ENCODE assay signal across 26 cellular contexts in genomic region chr18:23245461-23245860, GRCh38.
"Had no signal": no experiment of that assay in that cellular context is flagged by ENCODE, and none has a peak within 500 bp of the region (broad histone marks: within the 10 kb centered on the region; RNA-seq: fewer than 3 reads in every experiment).

No MANE protein-coding gene starts in this region.

- H3K27me3 Mint-ChIP-seq: progenitor cell of endocrine pancreas; stimulated activated naive CD8-positive, alpha-beta T cell treated with anti-CD3 and anti-CD28 coated beads, Interleukin-15, amount 100 ng/mL, for 72 hours had no signal

- H3K4me1 Mint-ChIP-seq: natural killer cell had no signal

- ATAC-seq: esophagus mucosa; foreskin keratinocyte; gastroesophageal sphincter; left lobe of liver; natural killer cell; right lobe of liver; stimulated activated naive CD8-positive, alpha-beta T cell treated with anti-CD3 and anti-CD28 coated beads, Interleukin-15, amount 100 ng/mL, for 72 hours; upper lobe of right lung had no signal

- H3K27ac Mint-ChIP-seq: memory B cell, natural killer cell, progenitor cell of endocrine pancreas had no signal

- DNase-seq: dorsolateral prefrontal cortex; effector CD4-positive, alpha-beta T cell; foreskin keratinocyte; hypothalamus; kidney; natural killer cell; right lobe of liver; small intestine; stimulated activated CD4-positive, alpha-beta T cell treated with anti-CD3 and anti-CD28 coated beads, Interleukin-1b, Interleukin-23, amount 100 ng/mL, for 48 hours; stimulated activated CD4-positive, alpha-beta T cell treated with anti-CD3 and anti-CD28 coated beads, Interleukin-4, amount 100 ng/mL, for 1 hour; stimulated activated CD8-positive, alpha-beta memory T cell treated with anti-CD3 and anti-CD28 coated beads, Interleukin-4, amount 100 ng/mL, for 48 hours; stimulated activated naive CD4-positive, alpha-beta T cell; stimulated activated naive CD8-positive, alpha-beta T cell treated with anti-CD3 and anti-CD28 coated beads, Interleukin-15, amount 100 ng/mL, for 72 hours; transverse colon; upper lobe of right lung; uterus had no signal

- H3K9ac ChIP-seq: parathyroid adenoma had no signal

- H3K4me1 ChIP-seq: gastroesophageal sphincter, parathyroid adenoma, transverse colon, uterus had no signal

- H3K36me3 ChIP-seq: neutrophil, transverse colon, upper lobe of right lung, uterus had no signal

- H3K36me3 Mint-ChIP-seq: memory B cell, natural killer cell had no signal

- H3K4me3 ChIP-seq: dorsolateral prefrontal cortex, gastroesophageal sphincter, lung, right lobe of liver, suprapubic skin, transverse colon, upper lobe of right lung, uterus had no signal

- H3K9me3 Mint-ChIP-seq: memory B cell; natural killer cell; stimulated activated naive CD8-positive, alpha-beta T cell treated with anti-CD3 and anti-CD28 coated beads, Interleukin-15, amount 100 ng/mL, for 72 hours had no signal

- H3K9me3 ChIP-seq: neutrophil, right lobe of liver, suprapubic skin, transverse colon, upper lobe of right lung, uterus had no signal

- H2AFZ ChIP-seq: parathyroid adenoma had no signal

- H3K27ac ChIP-seq: epithelial cell of prostate, foreskin keratinocyte, gastroesophageal sphincter, neutrophil, parathyroid adenoma, right lobe of liver, suprapubic skin, transverse colon, upper lobe of right lung, uterus had no signal

- H3K4me3 Mint-ChIP-seq: memory B cell; natural killer cell; stimulated activated naive CD8-positive, alpha-beta T cell treated with anti-CD3 and anti-CD28 coated beads, Interleukin-15, amount 100 ng/mL, for 72 hours had no signal

- H3K27me3 ChIP-seq: dorsolateral prefrontal cortex, foreskin keratinocyte, gastroesophageal sphincter, neutrophil, right lobe of liver, suprapubic skin, transverse colon, upper lobe of right lung, uterus had no signal
